ENCODE assay signal across 1 cellular context in the genomic region with DNA sequence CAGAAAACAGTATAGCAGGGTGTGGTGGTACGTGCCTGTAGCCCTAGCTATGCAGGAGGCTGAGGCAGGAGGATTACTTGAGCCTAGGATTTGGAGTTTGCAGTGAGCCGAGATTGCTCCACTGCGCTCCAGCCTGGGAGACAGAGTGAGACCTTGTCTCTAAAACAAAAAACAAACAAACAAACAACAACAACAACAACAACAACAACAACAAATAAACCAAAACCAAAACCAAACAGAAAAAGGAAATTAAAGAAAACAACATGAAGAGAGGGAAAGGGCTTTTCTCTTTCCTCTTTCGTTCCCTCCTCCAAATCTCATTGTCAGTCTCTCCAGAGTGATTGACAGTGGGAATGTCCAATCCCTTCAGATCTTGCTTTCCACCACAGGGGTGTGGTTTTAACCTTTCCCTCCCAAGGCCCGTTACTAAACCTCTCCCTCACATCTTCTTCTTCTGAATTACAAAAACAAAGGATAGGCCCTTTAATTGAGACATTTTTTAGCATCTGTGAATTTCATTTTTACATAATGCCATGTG.
TF ChIP-seq lines count a peak whose summit lies in the region.

No MANE protein-coding gene starts in this region.

TF ChIP-seq in HepG2, 621 proteins besides CTCF, POLR2A, EP300 and RAD21 (continued from another document):
- TF ChIP-seq FOXP1 (IDR thresholded peaks at IDR 0.05), result peak; percentile 91
- TF ChIP-seq FOXP1 (CRISPR knock-in tag; IDR thresholded peaks at IDR 0.05), result no peak
- TF ChIP-seq MIER2 (CRISPR knock-in tag; IDR thresholded peaks at IDR 0.05), result no peak
- TF ChIP-seq NFKB2 (CRISPR knock-in tag; IDR thresholded peaks at IDR 0.05; ENCODE audit: borderline replicate concordance), result no peak
- no peak for TF ChIP-seq NKX3-1 (CRISPR knock-in tag; IDR thresholded peaks at IDR 0.05)
- TF ChIP-seq ZNF225 (CRISPR knock-in tag; IDR thresholded peaks at IDR 0.05), result no peak
- TF ChIP-seq ZNF543 (CRISPR knock-in tag; IDR thresholded peaks at IDR 0.05), result no peak
- TF ChIP-seq, protein P1, sequence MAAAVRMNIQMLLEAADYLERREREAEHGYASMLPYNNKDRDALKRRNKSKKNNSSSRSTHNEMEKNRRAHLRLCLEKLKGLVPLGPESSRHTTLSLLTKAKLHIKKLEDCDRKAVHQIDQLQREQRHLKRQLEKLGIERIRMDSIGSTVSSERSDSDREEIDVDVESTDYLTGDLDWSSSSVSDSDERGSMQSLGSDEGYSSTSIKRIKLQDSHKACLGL (CRISPR knock-in tag; IDR thresholded peaks at IDR 0.05), result no peak
